In genomic region chr10:73840056-73840402, GRCh38 we compare ENCODE assay signal across 1 cellular context.
TF ChIP-seq lines count a peak whose summit lies in the region.

No MANE protein-coding gene starts in this region.

TF ChIP-seq in IMR-90, 13 proteins besides CTCF, POLR2A, EP300 and RAD21:
- no peak for TF ChIP-seq ELK1 (IDR thresholded peaks at IDR 0.05; ENCODE audit: borderline replicate concordance, low read depth, low read length)
TF ChIP-seq in IMR-90: peak in this region for 0.
